20 cellular contexts compared by ENCODE assay signal in the genomic region with DNA sequence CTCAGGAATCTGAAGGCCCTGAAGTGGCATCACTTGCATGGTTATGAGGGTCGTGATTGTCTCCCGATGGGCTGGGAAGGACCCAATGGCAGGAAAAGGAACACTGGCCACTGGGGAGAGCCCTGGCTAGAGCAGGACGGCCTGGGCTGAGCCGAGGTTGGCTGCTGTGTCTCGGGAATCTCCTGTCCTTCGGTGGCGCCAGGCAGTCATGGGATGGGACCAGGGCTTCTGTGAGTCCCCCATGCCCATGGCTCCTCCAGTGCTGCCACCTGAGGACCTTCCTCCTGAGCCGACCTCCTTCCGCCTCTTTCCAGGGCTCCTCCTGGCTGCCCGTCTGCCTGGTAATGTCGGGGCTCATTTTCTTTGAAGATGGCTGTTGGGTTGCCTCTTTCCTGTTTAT.
DNase-seq lines count a peak whose midpoint lies in the region; ATAC-seq, FAIRE-seq and TF ChIP-seq lines count a peak whose summit lies in the region.
"Had no signal": no experiment of that assay in that cellular context is flagged by ENCODE, and none has a peak within 500 bp of the region (broad histone marks: within the 10 kb centered on the region; RNA-seq: fewer than 3 reads in every experiment).

No MANE protein-coding gene starts in this region.

- TF ChIP-seq CTCF in nephron progenitor cell (IDR thresholded peaks at IDR 0.05), result no peak
- no peak for TF ChIP-seq CTCF in spleen (IDR thresholded peaks at IDR 0.05 in 8 of 11, conservative IDR thresholded peaks at IDR 0.05 in 3 of 11)

- no peaks in the 10 kb centered on the region for H3K9me3 ChIP-seq in spleen
- H3K9me3 ChIP-seq: A549 had no signal

- 74 to 92% (median 86%) methylated on average over 9 to 11 of the region's 11 CpGs for WGBS in spleen, 5 donors

- peaks cover 11% of the 10 kb centered on the region for H3K27me3 Mint-ChIP-seq in nephron progenitor cell (ENCODE audit: low read depth, poor library complexity)

- intact Hi-C loops in spleen (cut with DNase I; ENCODE audit: low total_unique reads), result no loop called here

- ATAC-seq in GM21447 (IDR thresholded peaks at IDR 0.05; ENCODE audit: unreplicated experiment) (no peak), GM18498 (IDR thresholded peaks at IDR 0.05; ENCODE audit: unreplicated experiment) (no peak)
- ATAC-seq: A549 had no signal

- no peak overlapping the region for H3K27ac ChIP-seq in spleen
- H3K27ac ChIP-seq: 22Rv1, C4-2B, HL-60 had no signal

- no peak overlapping the region for H3K4me3 Mint-ChIP-seq in nephron progenitor cell
- H3K4me3 Mint-ChIP-seq: CD4-positive, alpha-beta memory T cell had no signal

- H3K27ac Mint-ChIP-seq in nephron progenitor cell, result peak overlapping the region; percentile 47
- H3K27ac Mint-ChIP-seq: CD4-positive, alpha-beta memory T cell had no signal

- no peaks in the 10 kb centered on the region for H3K4me1 Mint-ChIP-seq in nephron progenitor cell
- H3K4me1 Mint-ChIP-seq: CD4-positive, alpha-beta memory T cell had no signal

- no peaks in the 10 kb centered on the region for H3K4me1 ChIP-seq in spleen

- peak; percentile 13 for DNase-seq in activated effector memory CD4-positive, alpha-beta T cell treated with anti-CD3 and anti-CD28 coated beads, Interleukin-2, amount 50 U/mL, for 16 hours
- no peak for DNase-seq in activated effector memory CD4-positive, alpha-beta T cell treated with Interleukin-2 at 50 U/mL for 16 hours
- DNase-seq in nephron progenitor cell (no peak), spleen (peak; percentile 48), frontal cortex (ENCODE audit: low spot score in 2 of 2) (no peak)
- DNase-seq: AML-193; CD4-positive, alpha-beta memory T cell; DMS153; DMS79; GDM1; GM23248; HCEC 1CT had no signal

- TF ChIP-seq POLR2A in spleen (IDR thresholded peaks at IDR 0.05), result no peak

- H3K36me3 ChIP-seq in spleen, result no peaks in the 10 kb centered on the region

- no peak overlapping the region for H3K4me3 ChIP-seq in spleen
- H3K4me3 ChIP-seq: A549, GM23248 had no signal

- H3K27me3 ChIP-seq in spleen (replicated peaks in 1 of 7), result peaks cover 0 to 63% (median 0%) of the 10 kb centered on the region in 7 donors

- no peak for FAIRE-seq in frontal cortex (lab: Jason Lieb, UNC)
- FAIRE-seq: A549, GM19239, H54 had no signal

- no peaks in the 10 kb centered on the region for H3K36me3 Mint-ChIP-seq in nephron progenitor cell (ENCODE audit: low read depth)
- H3K36me3 Mint-ChIP-seq: CD4-positive, alpha-beta memory T cell had no signal

- H3K9me3 Mint-ChIP-seq in nephron progenitor cell, result no peaks in the 10 kb centered on the region

Comparison
In these comparisons a context has a peak if more than half of its experiments do, and no peak if none do; other contexts are left out.
1. DNase-seq: peak in activated effector memory CD4-positive, alpha-beta T cell treated with anti-CD3 and anti-CD28 coated beads, Interleukin-2, amount 50 U/mL, for 16 hours (single experiment) and spleen (single experiment); none in activated effector memory CD4-positive, alpha-beta T cell treated with Interleukin-2 at 50 U/mL for 16 hours (single experiment), nephron progenitor cell (single experiment) and frontal cortex (0 of 2).